In the genomic region with DNA sequence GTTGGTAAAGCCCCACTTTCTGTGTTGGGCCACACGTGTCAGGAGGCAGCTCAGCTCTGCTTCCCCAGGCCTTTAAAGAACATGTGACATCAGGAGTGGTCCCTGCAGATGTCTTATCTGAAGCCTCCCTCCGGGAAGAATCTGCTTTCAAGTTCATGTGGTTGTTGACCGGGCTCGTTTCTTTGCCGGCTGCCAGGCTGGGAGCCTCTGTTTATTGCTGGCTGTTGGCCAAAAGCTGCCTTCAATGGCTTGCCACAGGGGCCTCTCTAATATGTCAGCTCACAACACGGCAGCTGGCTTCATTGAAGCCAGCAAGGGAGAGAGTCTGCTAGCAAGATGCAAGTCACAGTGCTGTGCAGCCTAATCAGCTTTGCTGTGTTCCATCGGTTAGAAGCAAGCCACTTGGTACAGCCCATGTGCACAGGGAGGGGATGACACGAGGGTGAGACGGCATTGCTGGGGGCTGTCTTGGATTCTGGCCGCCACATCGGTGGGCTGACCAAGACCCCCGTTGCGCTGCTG, we compare ENCODE assay signal across 9 cellular contexts. TPM values are rescaled to one million over a fixed set of nuclear protein-coding genes. Genes with fewer than 3 reads are reported as not detected.
DNase-seq lines count a peak whose midpoint lies in the region; ATAC-seq and TF ChIP-seq lines count a peak whose summit lies in the region.
"Had no signal": no experiment of that assay in that cellular context is flagged by ENCODE, and none has a peak within 500 bp of the region (broad histone marks: within the 10 kb centered on the region; RNA-seq: fewer than 3 reads in every experiment).

No MANE protein-coding gene starts in this region.

- H3K27me3 Mint-ChIP-seq in T-helper 17 cell = peaks cover 31% of the 10 kb centered on the region

- peaks cover 0 to 9% (median 0%) of the 10 kb centered on the region in 3 donors for H3K27me3 ChIP-seq in stomach

- no peaks in the 10 kb centered on the region for H3K9me3 ChIP-seq in stomach
- no peaks in the 10 kb centered on the region for H3K9me3 ChIP-seq in T-helper 17 cell (ENCODE audit: control insufficient read depth, low read length, poor library complexity, severe bottlenecking)

- peak; percentile 22 for DNase-seq in LHCN-M2 (ENCODE audit: low read depth)
- DNase-seq in NCI-H82 treated with DMSO at 0.1 percent for 48 hours (lab: John Stamatoyannopoulos, UW; ENCODE audit: unreplicated experiment) = peak; percentile 52
- peak; percentile 32 for DNase-seq in fibroblast of the aortic adventitia (ENCODE audit: low read depth)
- no peak for DNase-seq in stomach
- no peak for DNase-seq in T-helper 17 cell
- no peak for DNase-seq in T-helper 1 cell
- DNase-seq: activated CD8-positive, alpha-beta memory T cell treated with anti-CD3 and anti-CD28 coated beads for 24 hours had no signal

- 32 to 37% (median 35%) methylated on average over 12 to 13 of the region's 13 CpGs for WGBS in stomach, 5 donors

- intact Hi-C loops in stomach (cut with DNase I; ENCODE audit: low total_unique reads) = no loop called here

- H3K4me3 ChIP-seq in fibroblast of the aortic adventitia (ENCODE audit: low read depth, low read length) = no peak overlapping the region
- no peak overlapping the region for H3K4me3 ChIP-seq in stomach

- H3K27ac ChIP-seq in stomach = peak overlapping the region in 4 of 5 donors; percentile 65 to 94 (median 83)

- no peaks in the 10 kb centered on the region for H3K36me3 Mint-ChIP-seq in T-helper 17 cell (ENCODE audit: low read depth)

- no peaks in the 10 kb centered on the region for H3K4me1 Mint-ChIP-seq in T-helper 17 cell

- H3K4me1 ChIP-seq in stomach = peaks cover 0 to 63% (median 36%) of the 10 kb centered on the region in 4 donors

- ATAC-seq in T-helper 17 cell (no peak), HG03045 (IDR thresholded peaks at IDR 0.05; ENCODE audit: unreplicated experiment) (no peak), GM19467 (IDR thresholded peaks at IDR 0.05; ENCODE audit: unreplicated experiment) (no peak)

- TF ChIP-seq EP300 in stomach (IDR thresholded peaks at IDR 0.05) = no peak

- no peak overlapping the region for H3K27ac Mint-ChIP-seq in T-helper 17 cell

- no peak overlapping the region for H3K4me3 Mint-ChIP-seq in T-helper 17 cell

- TF ChIP-seq POLR2A in stomach (IDR thresholded peaks at IDR 0.05) = no peak

- TF ChIP-seq CTCF in fibroblast of the aortic adventitia (IDR thresholded peaks at IDR 0.05; ENCODE audit: insufficient read depth, low read length) (no peak), stomach (IDR thresholded peaks at IDR 0.05) (no peak)

- H3K36me3 ChIP-seq in stomach = peaks cover 0 to 5% (median 0%) of the 10 kb centered on the region in 4 donors

RNA-seq across cellular contexts. Expression of a gene that starts 14.6 kb away (rescaled TPM):
- total RNA-seq in LHCN-M2 (2014; rRNA removed) (0.38 and 0.63 TPM in 2 replicates), fibroblast of the aortic adventitia (ENCODE audit: low replicate concordance) (34.3 and 41.8 TPM in 2 replicates), stomach (100 to 1,000 TPM in 1 of 5 donors, 10 to 100 TPM in 4; 16.2 to 123 (median 83.9) TPM), T-helper 17 cell (not detected)
- polyA plus RNA-seq in LHCN-M2 (2012) = 0.81 TPM
- 10 to 100 TPM in 1 of 3 donors, 1 to 10 TPM in 2; 6.7 to 23.4 (median 7.8) TPM for polyA plus RNA-seq in stomach

RNA-seq across cellular contexts. Expression of a gene that starts 17.7 kb away (rescaled TPM):
- not detected in 2 replicates for total RNA-seq in LHCN-M2 (2014; rRNA removed)
- polyA plus RNA-seq in LHCN-M2 (2012) = not detected
- not detected in 2 replicates for total RNA-seq in fibroblast of the aortic adventitia (ENCODE audit: low replicate concordance)
- total RNA-seq in stomach = under 1 TPM in 1 of 5 donors, not detected in 4; 0.92 TPM
- polyA plus RNA-seq in stomach = not detected
- total RNA-seq in T-helper 17 cell = not detected

RNA-seq across cellular contexts. Expression of a gene that starts 50.3 kb away (rescaled TPM):
- total RNA-seq in LHCN-M2 (2014; rRNA removed) (7.1 and 10.1 TPM in 2 replicates), fibroblast of the aortic adventitia (ENCODE audit: low replicate concordance) (10.3 and 11.1 TPM in 2 replicates), stomach (10 to 100 TPM in 4 of 5 donors, 1 to 10 TPM in 1; 6.4 to 66.1 (median 33.0) TPM), T-helper 17 cell (10 to 100 TPM in 1 of 2 donors, 1 to 10 TPM in 1; 9.1 to 16.4 TPM)
- polyA plus RNA-seq in LHCN-M2 (2012) = 4.2 TPM
- 10 to 100 TPM; 16.4 to 29.8 (median 19.7) TPM for polyA plus RNA-seq in stomach

Comparison
In these comparisons a context has a peak if more than half of its experiments do, and no peak if none do; other contexts are left out.
1. DNase-seq: peak in LHCN-M2 (single experiment), NCI-H82 treated with DMSO at 0.1 percent for 48 hours (single experiment) and fibroblast of the aortic adventitia (single experiment); none in stomach (single experiment), T-helper 17 cell (0 of 3) and T-helper 1 cell (0 of 5).
2. RNA of a gene that starts 14.6 kb away (total RNA-seq): 16.2 to 123 TPM in stomach and 34.3 to 41.8 TPM in fibroblast of the aortic adventitia; 0.38 to 0.63 TPM in LHCN-M2 and not detected in T-helper 17 cell; every median in the first group is over 10 times any median in the second.